ENCODE assay signal across 1 cellular context in genomic region chr18:80245781-80246655, GRCh38.
TF ChIP-seq lines count a peak whose summit lies in the region.

No MANE protein-coding gene starts in this region.

TF ChIP-seq in HepG2, 621 proteins besides CTCF, POLR2A, EP300 and RAD21 (continued from another document):
- TF ChIP-seq HIC2 (CRISPR knock-in tag; IDR thresholded peaks at IDR 0.05; ENCODE audit: low read depth) (no peak), POGZ (CRISPR knock-in tag; IDR thresholded peaks at IDR 0.05) (no peak), HMG20A (CRISPR knock-in tag; IDR thresholded peaks at IDR 0.05; ENCODE audit: borderline replicate concordance) (no peak), ZNF354B (CRISPR knock-in tag; IDR thresholded peaks at IDR 0.05) (no peak), SMC3 (IDR thresholded peaks at IDR 0.05; ENCODE audit: low read length) (no peak), THAP11 (CRISPR knock-in tag; IDR thresholded peaks at IDR 0.05) (no peak), TBL1XR1 (IDR thresholded peaks at IDR 0.05; ENCODE audit: borderline replicate concordance, low read length, partially characterized antibody) (no peak), AGO2 (optimal IDR thresholded peaks at IDR 0.05; ENCODE audit: low read depth, low read length) (no peak), ZNF331 (CRISPR knock-in tag; IDR thresholded peaks at IDR 0.05) (no peak), ZNF570 (CRISPR knock-in tag; IDR thresholded peaks at IDR 0.05; ENCODE audit: borderline replicate concordance) (no peak), ZFP62 (CRISPR knock-in tag; IDR thresholded peaks at IDR 0.05) (no peak), THAP9 (CRISPR knock-in tag; IDR thresholded peaks at IDR 0.05; ENCODE audit: borderline replicate concordance) (no peak), ZNF563 (CRISPR knock-in tag; IDR thresholded peaks at IDR 0.05) (no peak), CCAR2 (optimal IDR thresholded peaks at IDR 0.05; ENCODE audit: low read depth, low read length) (no peak), SRSF1 (optimal IDR thresholded peaks at IDR 0.05; ENCODE audit: low read depth, low read length) (peak; percentile 18), FOXA3 (CRISPR knock-in tag; IDR thresholded peaks at IDR 0.05) (no peak), MAX (IDR thresholded peaks at IDR 0.05) (no peak), HHEX (CRISPR knock-in tag; IDR thresholded peaks at IDR 0.05) (no peak), PATZ1 (CRISPR knock-in tag; IDR thresholded peaks at IDR 0.05) (peak; percentile 56; the same call in 1 of the 2 replicates), CBFB (CRISPR knock-in tag; IDR thresholded peaks at IDR 0.05) (no peak), GLMP (CRISPR knock-in tag; IDR thresholded peaks at IDR 0.05; ENCODE audit: borderline replicate concordance) (no peak), MYPOP (CRISPR knock-in tag; IDR thresholded peaks at IDR 0.05) (no peak), THAP8 (CRISPR knock-in tag; IDR thresholded peaks at IDR 0.05; ENCODE audit: borderline replicate concordance) (no peak), CBX2 (IDR thresholded peaks at IDR 0.05; ENCODE audit: low read depth, low read length) (no peak), CBX2 (CRISPR knock-in tag; IDR thresholded peaks at IDR 0.05; ENCODE audit: low read depth) (no peak), BORCS8-MEF2B (CRISPR knock-in tag; IDR thresholded peaks at IDR 0.05) (no peak), ZFP90 (CRISPR knock-in tag; IDR thresholded peaks at IDR 0.05; ENCODE audit: borderline replicate concordance) (no peak), GABPB1 (CRISPR knock-in tag; IDR thresholded peaks at IDR 0.05) (no peak), ZFP36L2 (CRISPR knock-in tag; IDR thresholded peaks at IDR 0.05) (no peak), TOE1 (CRISPR knock-in tag; IDR thresholded peaks at IDR 0.05) (no peak), ZBTB44 (CRISPR knock-in tag; IDR thresholded peaks at IDR 0.05) (no peak), DRAP1 (CRISPR knock-in tag; IDR thresholded peaks at IDR 0.05) (no peak), GPBP1L1 (CRISPR knock-in tag; IDR thresholded peaks at IDR 0.05) (no peak), GMEB1 (CRISPR knock-in tag; IDR thresholded peaks at IDR 0.05; ENCODE audit: borderline replicate concordance) (no peak), ZNF18 (CRISPR knock-in tag; IDR thresholded peaks at IDR 0.05; ENCODE audit: insufficient replicate concordance) (no peak), HNF4A (CRISPR knock-in tag; IDR thresholded peaks at IDR 0.05) (peak; percentile 17; the same call in 1 of the 2 replicates), YY1 (IDR thresholded peaks at IDR 0.05; ENCODE audit: insufficient read depth, insufficient replicate concordance, low read depth, low read length) (peak; percentile 22), HOXA3 (CRISPR knock-in tag; IDR thresholded peaks at IDR 0.05) (peak; percentile 32; the same call in 1 of the 2 replicates), PAXIP1 (CRISPR knock-in tag; conservative IDR thresholded peaks at IDR 0.05) (no peak), SMAD1 (CRISPR knock-in tag; IDR thresholded peaks at IDR 0.05; ENCODE audit: borderline replicate concordance, low read depth) (no peak)
